ENCODE assay signal across 27 cellular contexts in the genomic region with DNA sequence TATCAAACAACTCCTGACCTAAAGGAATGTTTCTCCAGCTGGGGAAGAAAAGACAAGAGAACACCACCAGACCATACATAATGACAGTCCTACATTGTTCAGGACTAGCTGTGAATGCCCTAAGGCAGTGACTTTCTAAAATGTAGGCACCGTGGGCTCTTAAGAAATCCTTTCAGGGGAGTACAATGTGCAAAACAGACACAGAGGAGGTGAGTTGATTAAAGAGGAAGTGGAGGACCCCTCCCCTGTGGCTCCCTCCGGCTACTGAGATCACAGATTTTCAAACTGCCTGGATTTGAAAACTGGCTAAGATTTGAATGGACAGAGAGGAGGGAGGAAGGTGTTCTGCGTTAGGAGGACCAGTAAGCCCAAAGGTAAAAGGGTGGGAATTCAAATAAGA.
"Had no signal": no experiment of that assay in that cellular context is flagged by ENCODE, and none has a peak within 500 bp of the region (broad histone marks: within the 10 kb centered on the region; RNA-seq: fewer than 3 reads in every experiment).

No MANE protein-coding gene starts in this region.

- H3K9me3 Mint-ChIP-seq: activated CD4-positive, alpha-beta memory T cell treated with anti-CD3 and anti-CD28 coated beads for 36 hours; activated CD4-positive, alpha-beta T cell treated with anti-CD3 and anti-CD28 coated beads, Interleukin-2, amount 10 ng/mL, durations not matched to agents 7 days and 5 days; activated naive CD4-positive, alpha-beta T cell treated with anti-CD3 and anti-CD28 coated beads, Interleukin-2, amount 50 U/mL, for 72 hours; activated naive CD8-positive, alpha-beta T cell treated with anti-CD3 and anti-CD28 coated beads, Interleukin-2, amount 50 U/mL, for 24 hours; activated T-cell treated with anti-CD3 and anti-CD28 coated beads, Interleukin-2, amount 50 U/mL, for 4 hours; T-cell had no signal

- H3K36me3 Mint-ChIP-seq: activated CD4-positive, alpha-beta memory T cell treated with anti-CD3 and anti-CD28 coated beads for 36 hours; activated naive CD4-positive, alpha-beta T cell treated with anti-CD3 and anti-CD28 coated beads, Interleukin-2, amount 50 U/mL, for 72 hours; T-cell had no signal

- ATAC-seq: activated naive CD4-positive, alpha-beta T cell treated with anti-CD3 and anti-CD28 coated beads, Interleukin-2, amount 50 U/mL, for 72 hours; activated naive CD8-positive, alpha-beta T cell treated with anti-CD3 and anti-CD28 coated beads, Interleukin-2, amount 50 U/mL, for 24 hours; activated T-cell treated with anti-CD3 and anti-CD28 coated beads, Interleukin-2, amount 50 U/mL, for 4 hours; body of pancreas; PC-3; T-cell had no signal

- H3K4me3 Mint-ChIP-seq: activated CD4-positive, alpha-beta memory T cell treated with anti-CD3 and anti-CD28 coated beads for 36 hours; activated CD4-positive, alpha-beta T cell treated with anti-CD3 and anti-CD28 coated beads, Interleukin-2, amount 10 ng/mL, durations not matched to agents 7 days and 5 days; activated naive CD8-positive, alpha-beta T cell treated with anti-CD3 and anti-CD28 coated beads, Interleukin-2, amount 50 U/mL, for 24 hours; activated T-cell treated with anti-CD3 and anti-CD28 coated beads, Interleukin-2, amount 50 U/mL, for 4 hours; T-cell had no signal

- H3K27ac Mint-ChIP-seq: activated CD4-positive, alpha-beta memory T cell treated with anti-CD3 and anti-CD28 coated beads for 36 hours; activated CD4-positive, alpha-beta T cell treated with anti-CD3 and anti-CD28 coated beads, Interleukin-2, amount 10 ng/mL, durations not matched to agents 7 days and 5 days; activated naive CD4-positive, alpha-beta T cell treated with anti-CD3 and anti-CD28 coated beads, Interleukin-2, amount 50 U/mL, for 72 hours; activated naive CD8-positive, alpha-beta T cell treated with anti-CD3 and anti-CD28 coated beads, Interleukin-2, amount 50 U/mL, for 24 hours; T-cell had no signal

- DNase-seq: activated CD4-positive, alpha-beta memory T cell treated with anti-CD3 and anti-CD28 coated beads for 36 hours; activated CD4-positive, alpha-beta T cell treated with anti-CD3 and anti-CD28 coated beads, Interleukin-2, amount 10 ng/mL, durations not matched to agents 7 days and 5 days; activated CD4-positive, CD25-positive, alpha-beta regulatory T cell; activated CD8-positive, alpha-beta memory T cell treated with anti-CD3 and anti-CD28 coated beads for 24 hours; activated effector memory CD4-positive, alpha-beta T cell treated with anti-CD3 and anti-CD28 coated beads, Interleukin-2, amount 50 U/mL, for 16 hours; activated naive CD4-positive, alpha-beta T cell treated with Interleukin-2 at 50 U/mL for 16 hours; activated naive CD8-positive, alpha-beta T cell treated with anti-CD3 and anti-CD28 coated beads, Interleukin-2, amount 50 U/mL, for 24 hours; activated T-cell treated with anti-CD3 and anti-CD28 coated beads, Interleukin-2, amount 50 U/mL, for 4 hours; amniotic stem cell; body of pancreas; cerebellar nuclear complex; KG1; NCI-H1092; NCI-H1417; NCI-H1930; NCI-H2171 treated with DMSO at 0.1 percent for 48 hours; NCI-H226; NCI-H510A; PC-3; SIG-M5; T-cell; T-helper 2 cell; T1000 had no signal

- FAIRE-seq: TTC549 had no signal

- H3K27me3 ChIP-seq: ascending aorta, body of pancreas had no signal

- H3K27ac ChIP-seq: body of pancreas, SK-N-MC had no signal

- H3K9me3 ChIP-seq: ascending aorta, body of pancreas had no signal

- H3K4me3 ChIP-seq: ascending aorta, body of pancreas, SK-N-MC had no signal

- H3K4me1 Mint-ChIP-seq: activated CD4-positive, alpha-beta T cell treated with anti-CD3 and anti-CD28 coated beads, Interleukin-2, amount 10 ng/mL, durations not matched to agents 7 days and 5 days; activated naive CD8-positive, alpha-beta T cell treated with anti-CD3 and anti-CD28 coated beads, Interleukin-2, amount 50 U/mL, for 24 hours; T-cell had no signal
